Comparison of ENCODE assay signal across 22 cellular contexts in the genomic region with DNA sequence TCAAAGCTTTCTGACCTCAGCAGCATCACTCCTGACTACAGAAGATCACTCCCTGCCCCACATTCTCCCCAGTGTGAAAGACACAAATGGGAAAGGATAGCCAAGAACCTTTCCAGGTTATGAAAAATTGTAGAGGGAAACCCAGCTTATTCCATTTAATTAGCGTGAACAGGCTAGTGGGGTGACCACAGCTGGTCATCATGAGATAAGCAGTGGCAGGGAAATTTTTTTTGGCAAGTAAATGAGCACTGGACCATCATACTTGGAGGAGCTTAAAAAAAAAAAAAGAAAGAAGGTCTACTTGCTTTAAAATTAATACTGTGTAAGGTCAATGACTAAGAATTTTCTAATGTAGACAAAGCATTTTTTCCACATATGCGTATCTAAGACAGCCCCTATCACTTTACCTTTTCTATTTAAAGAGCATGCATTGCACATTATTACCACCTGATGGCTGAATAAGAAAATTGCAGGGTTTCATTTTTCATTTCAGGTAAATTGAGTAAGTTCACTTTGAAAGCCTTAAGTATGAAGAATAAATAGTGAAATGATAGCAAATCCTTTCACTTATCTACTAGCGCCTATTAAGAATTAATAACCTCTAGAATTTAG.
DNase-seq lines count a peak whose midpoint lies in the region; ATAC-seq, FAIRE-seq and TF ChIP-seq lines count a peak whose summit lies in the region.
"Had no signal": no experiment of that assay in that cellular context is flagged by ENCODE, and none has a peak within 500 bp of the region (broad histone marks: within the 10 kb centered on the region; RNA-seq: fewer than 3 reads in every experiment).

No MANE protein-coding gene starts in this region.

- H3K4me3 Mint-ChIP-seq in astrocyte (ENCODE audit: unreplicated experiment) = no peak overlapping the region
- H3K4me3 Mint-ChIP-seq: activated naive CD4-positive, alpha-beta T cell treated with anti-CD3 and anti-CD28 coated beads, Interleukin-2, amount 10 ng/mL, durations not matched to agents 7 days and 5 days; activated T-cell treated with anti-CD3 and anti-CD28 coated beads, Interleukin-2, amount 50 U/mL, for 4 hours; stimulated activated naive CD8-positive, alpha-beta T cell treated with anti-CD3 and anti-CD28 coated beads, Interleukin-15, amount 100 ng/mL, for 72 hours had no signal

- no peaks in the 10 kb centered on the region for H3K4me1 ChIP-seq in astrocyte (ENCODE audit: insufficient read depth, low read length)
- H3K4me1 ChIP-seq in mesendoderm (ENCODE audit: control insufficient read depth, low read depth, low read length) = no peaks in the 10 kb centered on the region
- H3K4me1 ChIP-seq: heart left ventricle, Peyer's patch, spleen, tibial nerve had no signal

- peaks cover 2% of the 10 kb centered on the region for H3K4me1 Mint-ChIP-seq in astrocyte (ENCODE audit: low read depth, unreplicated experiment)
- H3K4me1 Mint-ChIP-seq: activated naive CD4-positive, alpha-beta T cell treated with anti-CD3 and anti-CD28 coated beads, Interleukin-2, amount 10 ng/mL, durations not matched to agents 7 days and 5 days; stimulated activated naive CD8-positive, alpha-beta T cell treated with anti-CD3 and anti-CD28 coated beads, Interleukin-15, amount 100 ng/mL, for 72 hours had no signal

- no peak overlapping the region for H4K5ac ChIP-seq in mesendoderm (ENCODE audit: low read length)

- H3K79me1 ChIP-seq in mesendoderm (ENCODE audit: low read length) = no peaks in the 10 kb centered on the region

- H3K4me2 ChIP-seq in astrocyte (ENCODE audit: low read length) (no peak overlapping the region), mesendoderm (ENCODE audit: low read length) (no peak overlapping the region)

- H2AFZ ChIP-seq in astrocyte (ENCODE audit: low read depth, low read length) = no peak overlapping the region

- H3K4me3 ChIP-seq in astrocyte (ENCODE audit: insufficient read depth, low read depth, low read length) (no peak overlapping the region), mesendoderm (ENCODE audit: low read length) (no peak overlapping the region)
- H3K4me3 ChIP-seq: heart left ventricle, Peyer's patch, spleen, tibial nerve had no signal

- no peak overlapping the region for H2BK5ac ChIP-seq in mesendoderm (ENCODE audit: low read length)

- no peak overlapping the region for H3K23ac ChIP-seq in mesendoderm (ENCODE audit: low read length)

- H3K4ac ChIP-seq in mesendoderm (ENCODE audit: low read depth, low read length) = no peak overlapping the region

- peak; percentile 9 for DNase-seq in H4 (ENCODE audit: low spot score)
- DNase-seq in M059J (ENCODE audit: low read depth) = peak; percentile 32
- peak; percentile 74 for DNase-seq in astrocyte (ENCODE audit: low read depth)
- DNase-seq in mesendoderm = no peak
- no peak for DNase-seq in NK-92 (lab: John Stamatoyannopoulos, UW; ENCODE audit: unreplicated experiment)
- DNase-seq: activated CD4-positive, CD25-positive, alpha-beta regulatory T cell treated with anti-CD3 and anti-CD28 coated beads, Interleukin-2, amount 50 U/mL, for 72 hours; activated naive CD4-positive, alpha-beta T cell treated with anti-CD3 and anti-CD28 coated beads, Interleukin-2, amount 10 ng/mL, durations not matched to agents 7 days and 5 days; activated T-cell treated with anti-CD3 and anti-CD28 coated beads, Interleukin-2, amount 50 U/mL, for 4 hours; AML-193; H7; heart left ventricle; NCI-H1105; NCI-H2107; Peyer's patch; spleen; stimulated activated CD4-positive, alpha-beta T cell treated with anti-CD3 and anti-CD28 coated beads, Interleukin-4, amount 100 ng/mL, for 24 hours; stimulated activated naive CD8-positive, alpha-beta T cell treated with anti-CD3 and anti-CD28 coated beads, Interleukin-15, amount 100 ng/mL, for 72 hours; T1000 had no signal

- H3K18ac ChIP-seq in mesendoderm (ENCODE audit: low read length) = peak overlapping the region; percentile 68

- no peak overlapping the region for H2BK15ac ChIP-seq in mesendoderm (replicated peaks; ENCODE audit: low read depth)

- no peaks in the 10 kb centered on the region for H3K9me3 ChIP-seq in astrocyte (ENCODE audit: insufficient read depth, low read depth, low read length)
- H3K9me3 ChIP-seq: heart left ventricle, neutrophil, Peyer's patch, spleen, tibial nerve had no signal

- H3K79me2 ChIP-seq in astrocyte (ENCODE audit: insufficient read depth, low read length) = no peaks in the 10 kb centered on the region
- no peaks in the 10 kb centered on the region for H3K79me2 ChIP-seq in mesendoderm (ENCODE audit: control insufficient read depth, insufficient read depth, low read length)

- H3K9ac ChIP-seq in astrocyte (ENCODE audit: low read length) (no peak overlapping the region), mesendoderm (ENCODE audit: low read length) (no peak overlapping the region)

- H4K20me1 ChIP-seq in astrocyte (ENCODE audit: insufficient read depth, low read length) = no peaks in the 10 kb centered on the region

- H3K9me3 Mint-ChIP-seq in astrocyte (ENCODE audit: unreplicated experiment) = no peaks in the 10 kb centered on the region
- H3K9me3 Mint-ChIP-seq: activated naive CD4-positive, alpha-beta T cell treated with anti-CD3 and anti-CD28 coated beads, Interleukin-2, amount 10 ng/mL, durations not matched to agents 7 days and 5 days had no signal

- no CpG with 5 or more reads among the region's 3 CpGs for WGBS in mesendoderm (ENCODE audit: extremely low coverage, insufficient coverage, low lambda C conversion rate)

- H3K56ac ChIP-seq in mesendoderm (ENCODE audit: low read length) = no peak overlapping the region

- no peak overlapping the region for H2BK120ac ChIP-seq in mesendoderm (ENCODE audit: low read depth, low read length)

- FAIRE-seq in astrocyte (lab: Jason Lieb, UNC) = no peak

- no peaks in the 10 kb centered on the region for H3K36me3 ChIP-seq in astrocyte (ENCODE audit: insufficient read depth, low read length)
- no peaks in the 10 kb centered on the region for H3K36me3 ChIP-seq in mesendoderm (ENCODE audit: control insufficient read depth, insufficient read depth, low read length)
- H3K36me3 ChIP-seq: heart left ventricle, neutrophil, Peyer's patch, spleen, tibial nerve had no signal

- H2AK5ac ChIP-seq in mesendoderm (ENCODE audit: low read length) = no peak overlapping the region

- no peak overlapping the region for H3K27ac Mint-ChIP-seq in astrocyte (ENCODE audit: unreplicated experiment)
- H3K27ac Mint-ChIP-seq: activated naive CD4-positive, alpha-beta T cell treated with anti-CD3 and anti-CD28 coated beads, Interleukin-2, amount 10 ng/mL, durations not matched to agents 7 days and 5 days; stimulated activated naive CD8-positive, alpha-beta T cell treated with anti-CD3 and anti-CD28 coated beads, Interleukin-15, amount 100 ng/mL, for 72 hours had no signal

- H3K27me3 ChIP-seq in astrocyte (ENCODE audit: insufficient read depth, low read length) = no peaks in the 10 kb centered on the region
- H3K27me3 ChIP-seq in mesendoderm (ENCODE audit: insufficient read depth, low read length, poor library complexity) = no peaks in the 10 kb centered on the region
- H3K27me3 ChIP-seq: heart left ventricle, neutrophil, Peyer's patch, spleen, tibial nerve had no signal

- TF ChIP-seq CTCF in astrocyte (IDR thresholded peaks at IDR 0.05; ENCODE audit: insufficient read depth, low read depth, low read length) = peak; percentile 7

- H3K27ac ChIP-seq in astrocyte (ENCODE audit: low read depth, low read length) (no peak overlapping the region), mesendoderm (ENCODE audit: low read depth, low read length) (no peak overlapping the region)
- H3K27ac ChIP-seq: heart left ventricle, neutrophil, Peyer's patch, spleen, tibial nerve had no signal

- H3K36me3 Mint-ChIP-seq in astrocyte (ENCODE audit: low read depth, unreplicated experiment) = peaks cover 6% of the 10 kb centered on the region
- H3K36me3 Mint-ChIP-seq: activated naive CD4-positive, alpha-beta T cell treated with anti-CD3 and anti-CD28 coated beads, Interleukin-2, amount 10 ng/mL, durations not matched to agents 7 days and 5 days had no signal

- no peaks in the 10 kb centered on the region for H3K27me3 Mint-ChIP-seq in astrocyte (ENCODE audit: low read depth, unreplicated experiment)
- H3K27me3 Mint-ChIP-seq: activated naive CD4-positive, alpha-beta T cell treated with anti-CD3 and anti-CD28 coated beads, Interleukin-2, amount 10 ng/mL, durations not matched to agents 7 days and 5 days; stimulated activated naive CD8-positive, alpha-beta T cell treated with anti-CD3 and anti-CD28 coated beads, Interleukin-15, amount 100 ng/mL, for 72 hours had no signal

- no peak for ATAC-seq in GM19467 (IDR thresholded peaks at IDR 0.05; ENCODE audit: unreplicated experiment)
- no peak for ATAC-seq in GM21515 (IDR thresholded peaks at IDR 0.05; ENCODE audit: unreplicated experiment)
- ATAC-seq: activated T-cell treated with anti-CD3 and anti-CD28 coated beads, Interleukin-2, amount 50 U/mL, for 4 hours; heart left ventricle; stimulated activated naive CD8-positive, alpha-beta T cell treated with anti-CD3 and anti-CD28 coated beads, Interleukin-15, amount 100 ng/mL, for 72 hours had no signal

- no peak overlapping the region for H4K8ac ChIP-seq in mesendoderm (ENCODE audit: low read depth, low read length)

Comparison
In these comparisons a context has a peak if more than half of its experiments do, and no peak if none do; other contexts are left out.
1. DNase-seq: peak in H4 (single experiment), M059J (single experiment) and astrocyte (single experiment); none in mesendoderm (single experiment) and NK-92 (single experiment).